Comparison of ENCODE assay signal across 13 cellular contexts in genomic region chr2:191206613-191207471, GRCh38. TPM values are rescaled to one million over a fixed set of nuclear protein-coding genes. Genes with fewer than 3 reads are reported as not detected.
DNase-seq lines count a peak whose midpoint lies in the region; ATAC-seq and TF ChIP-seq lines count a peak whose summit lies in the region.
"Had no signal": no experiment of that assay in that cellular context is flagged by ENCODE, and none has a peak within 500 bp of the region (broad histone marks: within the 10 kb centered on the region; RNA-seq: fewer than 3 reads in every experiment).

No MANE protein-coding gene starts in this region.

- DNase-seq in stimulated activated CD8-positive, alpha-beta memory T cell treated with anti-CD3 and anti-CD28 coated beads, Interleukin-12 subunit alpha, Interleukin-12 subunit beta, amount 100 ng/mL, for 1 hour (ENCODE audit: low read depth) = peak; percentile 33
- DNase-seq in stimulated activated CD8-positive, alpha-beta memory T cell treated with anti-CD3 and anti-CD28 coated beads, Interleukin-4, amount 100 ng/mL, for 48 hours = no peak
- peak; percentile 45 to 46 for DNase-seq in activated T-cell treated with anti-CD3 and anti-CD28 coated beads, Interleukin-2, amount 50 U/mL, for 48 hours
- DNase-seq in right lobe of liver (peak in 1 of 3 donors; percentile 58), upper lobe of right lung (no peak), amniotic stem cell (lab: John Stamatoyannopoulos, UW) (no peak)
- DNase-seq: esophagus squamous epithelium, NCI-H1092 treated with DMSO at 0.1 percent for 48 hours, NCI-H82 had no signal

- 77% methylated on average over 13 of the region's 13 CpGs for WGBS in right lobe of liver (ENCODE audit: insufficient coverage, low coverage, low lambda C conversion rate, missing lambda C conversion rate)

- H3K9me3 ChIP-seq in right lobe of liver = no peaks in the 10 kb centered on the region
- H3K9me3 ChIP-seq in upper lobe of right lung = peaks cover 5% of the 10 kb centered on the region
- H3K9me3 ChIP-seq: esophagus squamous epithelium had no signal

- H3K27me3 ChIP-seq in right lobe of liver = no peaks in the 10 kb centered on the region
- no peaks in the 10 kb centered on the region for H3K27me3 ChIP-seq in upper lobe of right lung
- H3K27me3 ChIP-seq: BLaER1, cardiac muscle cell, esophagus squamous epithelium had no signal

- no peaks in the 10 kb centered on the region for H3K36me3 ChIP-seq in right lobe of liver
- H3K36me3 ChIP-seq in upper lobe of right lung = no peaks in the 10 kb centered on the region
- H3K36me3 ChIP-seq: BLaER1, cardiac muscle cell, esophagus squamous epithelium had no signal

- intact Hi-C loops in right lobe of liver (cut with DNase I) = no loop called here
- intact Hi-C loops in upper lobe of right lung (cut with DNase I) = no loop called here

- H3K4me1 ChIP-seq in right lobe of liver (no peaks in the 10 kb centered on the region), upper lobe of right lung (peaks cover 6% of the 10 kb centered on the region)
- H3K4me1 ChIP-seq: BLaER1 had no signal

- ATAC-seq in right lobe of liver = peak; percentile 58 to 98 (median 78)
- peak; percentile 61 for ATAC-seq in upper lobe of right lung
- ATAC-seq in GM21786 (IDR thresholded peaks at IDR 0.05; ENCODE audit: unreplicated experiment) = no peak
- ATAC-seq in HG02970 (IDR thresholded peaks at IDR 0.05; ENCODE audit: low FRiP score, unreplicated experiment) = no peak

- H3K4me3 ChIP-seq in right lobe of liver (no peak overlapping the region), upper lobe of right lung (no peak overlapping the region)
- H3K4me3 ChIP-seq: BLaER1, cardiac muscle cell, esophagus squamous epithelium had no signal

- H3K27ac ChIP-seq in right lobe of liver (no peak overlapping the region), upper lobe of right lung (no peak overlapping the region)
- H3K27ac ChIP-seq: BLaER1, cardiac muscle cell had no signal

- TF ChIP-seq POLR2A in right lobe of liver (IDR thresholded peaks at IDR 0.05) = peak; percentile 19

- no peak for TF ChIP-seq CTCF in right lobe of liver (IDR thresholded peaks at IDR 0.05)
- TF ChIP-seq CTCF in upper lobe of right lung (IDR thresholded peaks at IDR 0.05) = no peak

RNA-seq across cellular contexts. Expression of gene MYO1B, which starts 38.4 kb away (rescaled TPM):
- 100 to 1,000 TPM; 171 to 273 (median 221) TPM for total RNA-seq in right lobe of liver
- 231 TPM for total RNA-seq in upper lobe of right lung

RNA-seq across cellular contexts. Expression of gene STAT4, which starts 56.0 kb away (rescaled TPM):
- total RNA-seq in right lobe of liver = 1 to 10 TPM in 5 of 6 experiments, under 1 TPM in 1; 0.90 to 6.1 (median 3.2) TPM
- 8.0 TPM for total RNA-seq in upper lobe of right lung

Comparison
In these comparisons a context has a peak if more than half of its experiments do, and no peak if none do; other contexts are left out.
1. DNase-seq: peak in stimulated activated CD8-positive, alpha-beta memory T cell treated with anti-CD3 and anti-CD28 coated beads, Interleukin-12 subunit alpha, Interleukin-12 subunit beta, amount 100 ng/mL, for 1 hour (single experiment) and activated T-cell treated with anti-CD3 and anti-CD28 coated beads, Interleukin-2, amount 50 U/mL, for 48 hours (2 of 2); none in stimulated activated CD8-positive, alpha-beta memory T cell treated with anti-CD3 and anti-CD28 coated beads, Interleukin-4, amount 100 ng/mL, for 48 hours (single experiment), upper lobe of right lung (single experiment) and amniotic stem cell (single experiment).
2. ATAC-seq: peak in right lobe of liver (4 of 4) and upper lobe of right lung (single experiment); none in GM21786 (single experiment) and HG02970 (single experiment).